24 cellular contexts compared by ENCODE assay signal in the genomic region with DNA sequence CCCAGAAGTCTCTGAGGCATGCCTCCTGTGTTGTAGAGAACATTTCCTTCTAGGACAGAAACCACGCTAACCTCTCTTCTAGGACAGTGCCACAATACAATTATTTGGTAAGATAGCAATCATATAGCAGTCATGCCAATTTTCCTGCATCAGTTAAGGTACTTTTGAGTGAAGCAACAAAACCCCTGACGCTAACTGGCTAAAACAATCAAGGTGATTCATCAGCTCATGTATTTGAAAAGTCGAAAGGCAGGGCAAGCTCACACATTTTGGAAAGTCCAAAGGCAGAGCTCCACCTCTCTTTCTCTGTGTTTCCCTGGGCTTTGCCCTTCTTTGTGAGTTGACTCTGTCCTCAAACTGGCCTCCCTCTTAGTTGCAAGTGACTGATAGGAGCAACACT. TPM values are rescaled to one million over a fixed set of nuclear protein-coding genes. Genes with fewer than 3 reads are reported as not detected.
A peak's percentile ranks its signal among the peaks of the same experiment; 100 is the strongest.
DNase-seq lines count a peak whose midpoint lies in the region; ATAC-seq, FAIRE-seq and TF ChIP-seq lines count a peak whose summit lies in the region.
"Had no signal": no experiment of that assay in that cellular context is flagged by ENCODE, and none has a peak within 500 bp of the region (broad histone marks: within the 10 kb centered on the region; RNA-seq: fewer than 3 reads in every experiment).

No MANE protein-coding gene starts in this region.

- no peaks in the 10 kb centered on the region for H3K79me2 ChIP-seq in PC-3 (ENCODE audit: low read length)
- H3K79me2 ChIP-seq in H1 (ENCODE audit: control insufficient read depth in 1 of 2, insufficient read depth in 2 of 2, low read length in 2 of 2), result no peaks in the 10 kb centered on the region

- no peak for TF ChIP-seq EP300 in H1 (IDR thresholded peaks at IDR 0.05; ENCODE audit: borderline replicate concordance in 1 of 2, low read depth in 2 of 2, low read length in 2 of 2)

- no peak overlapping the region for H3K23ac ChIP-seq in H1 (ENCODE audit: insufficient read length)

- no peak overlapping the region for H2BK12ac ChIP-seq in H1 (ENCODE audit: low read depth, low read length)

- CTCF ChIA-PET in PC-3 (lab: Charles Lee) (no interaction called here), H1 (lab: Charles Lee; ENCODE audit: partially characterized antibody) (interaction anchor here (0.8 to 1.5 kb wide), 2 partner anchors 9 to 94 kb away, joined by 3 to 6 read pairs; no protein-coding TSS in a partner anchor)

- TF ChIP-seq RAD21 in H1 (IDR thresholded peaks at IDR 0.05 in 1 of 2, conservative IDR thresholded peaks at IDR 0.05 in 1 of 2; ENCODE audit: low read depth in 2 of 2, low read length in 2 of 2), result no peak

- no peaks in the 10 kb centered on the region for H3F3A ChIP-seq in PC-3 (ENCODE audit: low read length, unreplicated experiment)

- 0 out of 2 replicates have a peak, but pooled peaks cover 3% of the 10 kb centered on the region for H3K9me2 ChIP-seq in PC-3 (replicated peaks; ENCODE audit: low read length)

- H2AFZ ChIP-seq in PC-3 (ENCODE audit: low read length) (0 out of 2 replicates have a peak overlapping the region, but pooled peaks have one; percentile 29), H1 (ENCODE audit: low read length) (peak overlapping the region; percentile 29; the same call in 1 of the 2 replicates)

- no peak overlapping the region for H3K4me2 ChIP-seq in PC-3 (ENCODE audit: low read length)
- H3K4me2 ChIP-seq in H1 (ENCODE audit: insufficient read depth in 1 of 2, low read depth in 2 of 2, low read length in 2 of 2), result no peak overlapping the region
- H3K4me2 ChIP-seq: BLaER1 treated with 17β-estradiol and CSF1 and Interleukin-3, amounts not matched to agents 10 nM and 100 nM had no signal

- intact Hi-C loops in PC-3 (cut with micrococcal nuclease), result no loop called here

- H3K27me3 ChIP-seq in PC-3 (ENCODE audit: low read length), result no peaks in the 10 kb centered on the region
- H3K27me3 ChIP-seq in H1 (replicated peaks in 1 of 4; ENCODE audit: control insufficient read depth in 3 of 4, extremely low read depth in 1 of 4, insufficient read depth in 3 of 4, low read length in 3 of 4), result peaks cover 0 to 1% (median 0%) of the 10 kb centered on the region in 4 experiments; a peak in 1 of 7 replicates
- peaks cover 26% of the 10 kb centered on the region for H3K27me3 ChIP-seq in MG63
- H3K27me3 ChIP-seq: BLaER1 treated with 17β-estradiol and CSF1 and Interleukin-3, amounts not matched to agents 10 nM and 100 nM; SJSA1 had no signal

- DNase-seq in PC-3 (peak; percentile 47), H1 (ENCODE audit: low read depth in 1 of 2, low spot score in 2 of 2) (no peak), renal cortical epithelial cell (ENCODE audit: low read depth) (peak; percentile 32), CD1c-positive myeloid dendritic cell (ENCODE audit: extremely low spot score) (no peak), MG63 (no peak)
- DNase-seq: ACHN; Calu3; CD8-positive, alpha-beta T cell; Kasumi-1; MM.1S; NCI-H1048; NCI-H1417 treated with DMSO at 0.1 percent for 48 hours; NCI-H187; NCI-H446; NCI-H526 had no signal

- H4K20me1 ChIP-seq in PC-3 (ENCODE audit: low read length), result no peaks in the 10 kb centered on the region
- H4K20me1 ChIP-seq in H1 (replicated peaks in 1 of 2; ENCODE audit: control insufficient read depth in 1 of 2, insufficient read depth in 2 of 2, low read length in 2 of 2), result no peaks in the 10 kb centered on the region
- H4K20me1 ChIP-seq: BLaER1 treated with 17β-estradiol and CSF1 and Interleukin-3, amounts not matched to agents 10 nM and 100 nM had no signal

- no peak overlapping the region for H4K8ac ChIP-seq in H1 (ENCODE audit: extremely low read depth, insufficient read depth, low read length)

- no peak for ATAC-seq in PC-3
- ATAC-seq: CD8-positive, alpha-beta T cell; Right ventricle myocardium inferior had no signal

- no peak for FAIRE-seq in H1 (lab: Jason Lieb, UNC)
- FAIRE-seq: G401.6, GM12892, RCC 7860 had no signal

- no peak overlapping the region for H4K5ac ChIP-seq in H1 (ENCODE audit: insufficient read length, low read depth, low read length)

- no TSS peak for BruUV-seq in PC-3 (replicated peaks; lab: Mats Ljungman, UMichigan)

- H2BK120ac ChIP-seq in H1 (replicated peaks; ENCODE audit: low read depth, low read length), result no peak overlapping the region

- H3K4me1 ChIP-seq in PC-3 (ENCODE audit: insufficient read depth, low read length), result peaks cover 20% of the 10 kb centered on the region
- H3K4me1 ChIP-seq in H1 (replicated peaks in 1 of 4; ENCODE audit: control insufficient read depth in 3 of 4, insufficient read depth in 4 of 4, low read length in 3 of 4), result no peaks in the 10 kb centered on the region
- H3K4me1 ChIP-seq: SJSA1 had no signal

- no peak overlapping the region for H3K27ac ChIP-seq in PC-3 (ENCODE audit: low read length)
- H3K27ac ChIP-seq in H1 (ENCODE audit: low read depth, low read length), result no peak overlapping the region
- H3K27ac ChIP-seq: BLaER1 treated with 17β-estradiol and CSF1 and Interleukin-3, amounts not matched to agents 10 nM and 100 nM; SJSA1 had no signal

- no peak for TF ChIP-seq CTCF in PC-3 (conservative IDR thresholded peaks at IDR 0.05; ENCODE audit: low read depth, low read length)
- no peak for TF ChIP-seq CTCF in H1 (IDR thresholded peaks at IDR 0.05; ENCODE audit: control extremely low read depth in 1 of 3, insufficient read depth in 1 of 3, low read depth in 1 of 3, low read length in 3 of 3)

- no peak overlapping the region for H4K91ac ChIP-seq in H1 (replicated peaks; ENCODE audit: insufficient read length, low read length)

- no peak overlapping the region for H3K4me3 ChIP-seq in PC-3 (ENCODE audit: low read length)
- H3K4me3 ChIP-seq in H1 (ENCODE audit: extremely low read depth in 1 of 4, insufficient read depth in 2 of 4, low read depth in 3 of 4, low read length in 4 of 4), result no peak overlapping the region
- no peak overlapping the region for H3K4me3 ChIP-seq in MG63
- H3K4me3 ChIP-seq: BLaER1 treated with 17β-estradiol and CSF1 and Interleukin-3, amounts not matched to agents 10 nM and 100 nM; SJSA1 had no signal

- H2AK5ac ChIP-seq in H1 (ENCODE audit: low read depth, low read length), result no peak overlapping the region

- H3K18ac ChIP-seq in H1 (ENCODE audit: extremely low read depth, low read length), result no peak overlapping the region

- no peak overlapping the region for H3K4ac ChIP-seq in H1 (replicated peaks; ENCODE audit: insufficient read length, low read depth, low read length)

- H3K14ac ChIP-seq in H1 (ENCODE audit: insufficient read length), result no peak overlapping the region

- no peaks in the 10 kb centered on the region for H3K9me3 ChIP-seq in PC-3 (ENCODE audit: low read length)
- H3K9me3 ChIP-seq in H1 (ENCODE audit: insufficient read depth in 2 of 2, low read depth in 1 of 2, low read length in 1 of 2), result no peaks in the 10 kb centered on the region
- H3K9me3 ChIP-seq in MG63, result no peaks in the 10 kb centered on the region
- H3K9me3 ChIP-seq: BLaER1 treated with 17β-estradiol and CSF1 and Interleukin-3, amounts not matched to agents 10 nM and 100 nM; SJSA1 had no signal

- H2BK15ac ChIP-seq in H1 (ENCODE audit: low read length), result no peak overlapping the region

- H2BK5ac ChIP-seq in H1 (ENCODE audit: low read depth, low read length), result no peak overlapping the region

- no peaks in the 10 kb centered on the region for H3K23me2 ChIP-seq in H1 (ENCODE audit: low read depth, low read length)

- no peak for TF ChIP-seq POLR2A in H1 (IDR thresholded peaks at IDR 0.05; ENCODE audit: control extremely low read depth in 1 of 2, low read depth in 2 of 2, low read length in 2 of 2)

- WGBS in H1 (ENCODE audit: extremely low coverage in 1 of 2, insufficient coverage in 1 of 2, insufficient read length in 1 of 2, insufficient replicate concordance in 2 of 2, low coverage in 1 of 2, low lambda C conversion rate in 2 of 2, missing lambda C conversion rate in 1 of 2), 2 experiments, result 92% methylated on average over 3 of the region's 3 CpGs; no CpG with 5 or more reads in 1 of the 2 experiments

- POLR2A ChIA-PET in PC-3 (lab: Charles Lee; ENCODE audit: unreplicated experiment), result no interaction called here
- POLR2A ChIA-PET in H1 (lab: Charles Lee; ENCODE audit: partially characterized antibody), result interaction anchor here (0.7 to 1.5 kb wide), 3 partner anchors 9 to 14 kb away, joined by 3 read pairs; partner anchors contain the start of genes ACTRT3 and TERC

- H3K36me3 ChIP-seq in PC-3 (ENCODE audit: low read depth, low read length), result no peaks in the 10 kb centered on the region
- H3K36me3 ChIP-seq in H1 (ENCODE audit: control insufficient read depth in 2 of 4, insufficient read depth in 4 of 4, low read length in 3 of 4), result no peaks in the 10 kb centered on the region
- no peaks in the 10 kb centered on the region for H3K36me3 ChIP-seq in MG63
- H3K36me3 ChIP-seq: BLaER1 treated with 17β-estradiol and CSF1 and Interleukin-3, amounts not matched to agents 10 nM and 100 nM; SJSA1 had no signal

- H3K56ac ChIP-seq in H1 (replicated peaks; ENCODE audit: insufficient read length, low read depth, low read length), result no peak overlapping the region

- no peak overlapping the region for H2BK20ac ChIP-seq in H1 (ENCODE audit: low read length)

- H3K9ac ChIP-seq in PC-3 (ENCODE audit: low read length), result no peak overlapping the region
- H3K9ac ChIP-seq in H1 (replicated peaks in 1 of 4; ENCODE audit: extremely low read depth in 1 of 4, low read depth in 3 of 4, low read length in 3 of 4), result no peak overlapping the region
- H3K9ac ChIP-seq: BLaER1 treated with 17β-estradiol and CSF1 and Interleukin-3, amounts not matched to agents 10 nM and 100 nM had no signal

- H3K79me1 ChIP-seq in H1 (ENCODE audit: low read depth, low read length), result no peaks in the 10 kb centered on the region

RNA-seq across cellular contexts. Expression of gene TERC, which starts 10.1 kb away (rescaled TPM):
- total RNA-seq in PC-3 (2014; rRNA removed) (544 and 737 TPM in 2 replicates), renal cortical epithelial cell (16.7 and 685 TPM in 2 replicates)
- total RNA-seq in H1 (2021; fragmentation: NEBNext Ultra II Directional; extraction: Animal tissue kit (Norgen Biotek cat#: 25700)), result 14.0 and 17.0 TPM in 2 replicates
- 2.3 and 5.4 TPM in 2 replicates for polyA plus RNA-seq in H1 (2011; rRNA removed)
- 1.5 TPM for polyA plus RNA-seq in H1 (2011; cell fraction: cytosol; rRNA removed)
- polyA plus RNA-seq in H1 (2011; cell fraction: nucleus; rRNA removed), result 8.6 TPM
- polyA plus RNA-seq in H1 (2012, experiment 1 of 2), result 0.50 TPM in 1 of 4 replicates, not detected in the others
- polyA plus RNA-seq in H1 (2012, experiment 2 of 2), result not detected
- polyA plus RNA-seq in H1 (2013, experiment 1 of 2), result 0.65 TPM
- polyA plus RNA-seq in H1 (2013, experiment 2 of 2), result 0.87 TPM
- 7.1 and 10.0 TPM in 2 replicates for polyA minus RNA-seq in H1 (2011; rRNA and poly(A)+ RNA removed)
- polyA minus RNA-seq in H1 (2011; cell fraction: cytosol; rRNA and poly(A)+ RNA removed), result 152 TPM
- polyA minus RNA-seq in H1 (2011; cell fraction: nucleus; rRNA and poly(A)+ RNA removed), result 326 TPM
- total RNA-seq in MG63 (2014; rRNA removed; shearing (Covaris generic); ENCODE audit: low replicate concordance), result 149 and 154 TPM in 2 replicates

RNA-seq across cellular contexts. Expression of gene ACTRT3, which starts 14.7 kb away (rescaled TPM):
- total RNA-seq in PC-3 (2014; rRNA removed) (2.6 and 4.1 TPM in 2 replicates), renal cortical epithelial cell (12.3 and 14.3 TPM in 2 replicates)
- 5.9 and 7.1 TPM in 2 replicates for total RNA-seq in H1 (2021; fragmentation: NEBNext Ultra II Directional; extraction: Animal tissue kit (Norgen Biotek cat#: 25700))
- 3.0 and 3.4 TPM in 2 replicates for polyA plus RNA-seq in H1 (2011; rRNA removed)
- 3.7 TPM for polyA plus RNA-seq in H1 (2011; cell fraction: cytosol; rRNA removed)
- polyA plus RNA-seq in H1 (2011; cell fraction: nucleus; rRNA removed), result 2.8 TPM
- polyA plus RNA-seq in H1 (2012, experiment 1 of 2), result 4.5 to 5.9 TPM (median 4.8 TPM) in 4 replicates
- 1.4 TPM for polyA plus RNA-seq in H1 (2012, experiment 2 of 2)
- 3.0 TPM for polyA plus RNA-seq in H1 (2013, experiment 1 of 2)
- polyA plus RNA-seq in H1 (2013, experiment 2 of 2), result 3.0 TPM
- polyA minus RNA-seq in H1 (2011; rRNA and poly(A)+ RNA removed), result 7.5 and 9.0 TPM in 2 replicates
- polyA minus RNA-seq in H1 (2011; cell fraction: cytosol; rRNA and poly(A)+ RNA removed), result 1.1 TPM
- 6.1 TPM for polyA minus RNA-seq in H1 (2011; cell fraction: nucleus; rRNA and poly(A)+ RNA removed)
- total RNA-seq in MG63 (2014; rRNA removed; shearing (Covaris generic); ENCODE audit: low replicate concordance), result 4.3 and 6.0 TPM in 2 replicates
- total RNA-seq: CD8-positive, alpha-beta T cell; Daoy; H4 had no signal

RNA-seq across cellular contexts. Expression of gene MYNN, which starts 18.5 kb away (rescaled TPM):
- total RNA-seq in PC-3 (2014; rRNA removed), result 7.4 and 12.9 TPM in 2 replicates
- 13.9 and 15.2 TPM in 2 replicates for total RNA-seq in H1 (2021; fragmentation: NEBNext Ultra II Directional; extraction: Animal tissue kit (Norgen Biotek cat#: 25700))
- 3.6 and 7.3 TPM in 2 replicates for polyA plus RNA-seq in H1 (2011; rRNA removed)
- 8.8 TPM for polyA plus RNA-seq in H1 (2011; cell fraction: cytosol; rRNA removed)
- polyA plus RNA-seq in H1 (2011; cell fraction: nucleus; rRNA removed), result 6.2 TPM
- polyA plus RNA-seq in H1 (2012, experiment 1 of 2), result 10.1 to 14.0 TPM (median 11.3 TPM) in 4 replicates
- 0.71 TPM for polyA plus RNA-seq in H1 (2012, experiment 2 of 2)
- polyA plus RNA-seq in H1 (2013, experiment 1 of 2), result 11.6 TPM
- 10.1 TPM for polyA plus RNA-seq in H1 (2013, experiment 2 of 2)
- 18.1 and 36.8 TPM in 2 replicates for polyA minus RNA-seq in H1 (2011; rRNA and poly(A)+ RNA removed)
- 12.3 TPM for polyA minus RNA-seq in H1 (2011; cell fraction: cytosol; rRNA and poly(A)+ RNA removed)
- 19.1 TPM for polyA minus RNA-seq in H1 (2011; cell fraction: nucleus; rRNA and poly(A)+ RNA removed)
- 21.7 and 23.2 TPM in 2 replicates for total RNA-seq in renal cortical epithelial cell
- total RNA-seq in MG63 (2014; rRNA removed; shearing (Covaris generic); ENCODE audit: low replicate concordance), result 22.9 and 33.0 TPM in 2 replicates

RNA-seq across cellular contexts. Expression of gene LRRIQ4, which starts 58.0 kb away (rescaled TPM):
- total RNA-seq in PC-3 (2014; rRNA removed), result 0.52 TPM in 1 of 2 replicates, not detected in the other
- not detected in 2 replicates for total RNA-seq in H1 (2021; fragmentation: NEBNext Ultra II Directional; extraction: Animal tissue kit (Norgen Biotek cat#: 25700))
- polyA plus RNA-seq in H1 (2011; rRNA removed), result 0.08 and 0.14 TPM in 2 replicates
- 0.10 TPM for polyA plus RNA-seq in H1 (2011; cell fraction: cytosol; rRNA removed)
- 0.17 TPM for polyA plus RNA-seq in H1 (2011; cell fraction: nucleus; rRNA removed)
- polyA plus RNA-seq in H1 (2012, experiment 1 of 2), result 0.17 TPM in 1 of 4 replicates, not detected in the others
- polyA plus RNA-seq in H1 (2012, experiment 2 of 2), result not detected
- 0.04 TPM for polyA plus RNA-seq in H1 (2013, experiment 1 of 2)
- polyA plus RNA-seq in H1 (2013, experiment 2 of 2), result 0.07 TPM
- polyA minus RNA-seq in H1 (2011; rRNA and poly(A)+ RNA removed), result 0.25 TPM in 1 of 2 replicates, not detected in the other
- polyA minus RNA-seq in H1 (2011; cell fraction: cytosol; rRNA and poly(A)+ RNA removed), result not detected
- polyA minus RNA-seq in H1 (2011; cell fraction: nucleus; rRNA and poly(A)+ RNA removed), result not detected
- total RNA-seq in renal cortical epithelial cell, result 0.17 TPM in 1 of 2 replicates, not detected in the other
- not detected in 2 replicates for total RNA-seq in MG63 (2014; rRNA removed; shearing (Covaris generic); ENCODE audit: low replicate concordance)
- total RNA-seq: Calu3; CD8-positive, alpha-beta T cell; Daoy; H4; Right ventricle myocardium inferior; SJSA1 had no signal
- polyA plus RNA-seq: IgD-negative memory B cell had no signal

RNA-seq across cellular contexts. Expression of gene LRRC34, which starts 58.0 kb away (rescaled TPM):
- total RNA-seq in PC-3 (2014; rRNA removed), result 1.8 and 3.8 TPM in 2 replicates
- 3.3 and 4.6 TPM in 2 replicates for total RNA-seq in H1 (2021; fragmentation: NEBNext Ultra II Directional; extraction: Animal tissue kit (Norgen Biotek cat#: 25700))
- polyA plus RNA-seq in H1 (2011; rRNA removed), result 3.0 and 4.1 TPM in 2 replicates
- polyA plus RNA-seq in H1 (2011; cell fraction: cytosol; rRNA removed), result 4.9 TPM
- polyA plus RNA-seq in H1 (2011; cell fraction: nucleus; rRNA removed), result 3.2 TPM
- polyA plus RNA-seq in H1 (2012, experiment 1 of 2), result 3.1 to 5.3 TPM (median 3.7 TPM) in 4 replicates
- polyA plus RNA-seq in H1 (2012, experiment 2 of 2), result 0.83 TPM
- polyA plus RNA-seq in H1 (2013, experiment 1 of 2), result 2.7 TPM
- 3.0 TPM for polyA plus RNA-seq in H1 (2013, experiment 2 of 2)
- polyA minus RNA-seq in H1 (2011; rRNA and poly(A)+ RNA removed), result 2.1 and 5.4 TPM in 2 replicates
- 3.2 TPM for polyA minus RNA-seq in H1 (2011; cell fraction: cytosol; rRNA and poly(A)+ RNA removed)
- polyA minus RNA-seq in H1 (2011; cell fraction: nucleus; rRNA and poly(A)+ RNA removed), result 8.2 TPM
- 5.2 and 8.0 TPM in 2 replicates for total RNA-seq in renal cortical epithelial cell
- 3.9 and 12.2 TPM in 2 replicates for total RNA-seq in MG63 (2014; rRNA removed; shearing (Covaris generic); ENCODE audit: low replicate concordance)
- total RNA-seq: Calu3, SJSA1 had no signal

Comparison
In these comparisons a context has a peak if more than half of its experiments do, and no peak if none do; other contexts are left out.
1. DNase-seq: peak in PC-3 (single experiment) and renal cortical epithelial cell (single experiment); none in H1 (0 of 2), CD1c-positive myeloid dendritic cell (single experiment) and MG63 (single experiment).